Comparison of ENCODE assay signal across 8 cellular contexts in the genomic region with DNA sequence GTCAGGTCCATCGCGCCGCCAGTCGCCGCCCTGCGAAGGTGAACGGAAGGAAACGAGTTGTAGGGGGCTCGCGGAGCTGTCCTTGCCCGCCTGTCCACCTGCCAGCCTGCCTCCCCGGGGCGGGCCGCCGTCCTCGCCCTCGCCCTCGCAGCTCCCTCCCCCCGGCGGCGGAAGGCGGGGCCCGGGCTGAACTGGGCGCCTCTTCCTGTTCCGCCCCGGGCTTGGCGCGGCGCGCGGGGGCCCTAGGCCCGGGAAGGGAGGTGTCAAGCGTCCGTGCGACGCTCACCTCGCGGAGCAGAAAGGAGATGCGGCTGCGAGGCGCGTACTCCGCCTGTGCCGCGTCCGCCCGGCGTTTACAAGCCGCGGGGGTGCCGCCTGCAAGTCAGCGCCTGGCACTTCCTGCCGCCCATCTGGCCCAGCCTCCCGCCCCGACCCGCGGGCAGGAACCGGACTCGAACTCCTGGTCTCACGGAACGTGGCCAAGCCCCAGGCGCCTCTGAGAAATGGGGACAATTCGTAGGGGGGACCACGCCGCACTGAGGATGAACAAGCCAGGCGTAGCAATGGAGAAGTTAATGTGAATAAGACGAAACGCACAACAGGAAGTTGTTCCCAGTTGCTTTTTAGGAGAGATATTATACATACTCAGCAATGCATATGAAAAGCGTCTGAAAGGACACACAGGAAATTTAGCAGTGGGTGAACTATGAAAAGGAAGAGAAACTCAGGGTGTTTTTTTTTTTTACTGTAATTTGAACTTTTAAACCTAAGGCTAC. TPM values are rescaled to one million over a fixed set of nuclear protein-coding genes. Genes with fewer than 3 reads are reported as not detected.
DNase-seq lines count a peak whose midpoint lies in the region; ATAC-seq and TF ChIP-seq lines count a peak whose summit lies in the region.

A gene (minus strand): TSS at position 108 of the 776 bp plus-strand sequence. CDS start 97 bp downstream, at position 11.

- TF ChIP-seq POLR2A in uterus (IDR thresholded peaks at IDR 0.05), result peak; percentile 91 to 99

- H3K4me1 ChIP-seq in right atrium auricular region (peaks cover 0 to 34% of the 10 kb centered on the region in 2 donors), uterus (peaks cover 0 to 7% of the 10 kb centered on the region in 2 donors)

- peak; percentile 75 for ATAC-seq in GM18498 (IDR thresholded peaks at IDR 0.05; ENCODE audit: unreplicated experiment)
- ATAC-seq in HG02852 (IDR thresholded peaks at IDR 0.05; ENCODE audit: unreplicated experiment), result peak; percentile 68

- DNase-seq in NCI-H146 treated with DMSO at 0.1 percent for 48 hours (lab: John Stamatoyannopoulos, UW; ENCODE audit: unreplicated experiment) (peak; percentile 64), T-helper 2 cell (peak; percentile 71 to 97 (median 83)), amygdala (lab: John Stamatoyannopoulos, UW) (peak in 54 of 56 donors; percentile 13 to 88 (median 72)), right atrium auricular region (ENCODE audit: low spot score) (peak; percentile 80), putamen (ENCODE audit: low spot score) (peak; percentile 90), uterus (peak; percentile 82 to 88)

- TF ChIP-seq CTCF in right atrium auricular region (IDR thresholded peaks at IDR 0.05), result peak in 1 of 2 donors; percentile 26
- TF ChIP-seq CTCF in uterus (IDR thresholded peaks at IDR 0.05), result peak in 1 of 4 experiments; percentile 13

- H3K4me3 ChIP-seq in right atrium auricular region (peak within 1 kb of the TSS; percentile 98 to 99), uterus (peak within 1 kb of the TSS; percentile 82 to 83)

- H3K36me3 ChIP-seq in right atrium auricular region, result peaks cover 50% of the 10 kb centered on the region
- no peaks in the 10 kb centered on the region for H3K36me3 ChIP-seq in uterus

- intact Hi-C loops in uterus (cut with DNase I; ENCODE audit: low total_unique reads), result no loop called here

- no peaks in the 10 kb centered on the region for H3K27me3 ChIP-seq in right atrium auricular region
- H3K27me3 ChIP-seq in uterus, result no peaks in the 10 kb centered on the region

- H3K27ac ChIP-seq in right atrium auricular region (peak within 1 kb of the TSS; percentile 98 to 99), uterus (peak within 1 kb of the TSS; percentile 97 to 98)

- H3K9me3 ChIP-seq in right atrium auricular region (no peaks in the 10 kb centered on the region), uterus (no peaks in the 10 kb centered on the region)

RNA-seq across cellular contexts. Expression of the gene that starts here (rescaled TPM):
- total RNA-seq in right atrium auricular region, result 10 to 100 TPM; 32.4 to 42.3 TPM
- 10 to 100 TPM in 3 of 4 donors, 1 to 10 TPM in 1; 3.1 to 56.2 (median 35.8) TPM for total RNA-seq in uterus

Comparison
In these comparisons a context has a peak if more than half of its experiments do, and no peak if none do; other contexts are left out.
1. Peak in every context shown above with its lines: DNase-seq, ATAC-seq, H3K4me3 ChIP-seq and H3K27ac ChIP-seq.